24 cellular contexts compared by ENCODE assay signal in genomic region chr5:40160435-40160834, GRCh38.
"Had no signal": no experiment of that assay in that cellular context is flagged by ENCODE, and none has a peak within 500 bp of the region (broad histone marks: within the 10 kb centered on the region; RNA-seq: fewer than 3 reads in every experiment).

No MANE protein-coding gene starts in this region.

- H3K27ac ChIP-seq: coronary artery, gastroesophageal sphincter, heart left ventricle, hepatocyte, left ventricle myocardium inferior, lower lobe of right lung, prostate gland, right atrium auricular region, suprapubic skin, transverse colon, upper lobe of right lung, uterus had no signal

- ATAC-seq: effector memory CD8-positive, alpha-beta T cell; gastroesophageal sphincter; heart left ventricle; left cardiac atrium; lower lobe of right lung; naive thymus-derived CD8-positive, alpha-beta T cell; sciatic nerve; stimulated activated naive CD8-positive, alpha-beta T cell treated with anti-CD3 and anti-CD28 coated beads, Interleukin-15, amount 100 ng/mL, for 72 hours; upper lobe of right lung had no signal

- H3K27me3 ChIP-seq: gastroesophageal sphincter, heart left ventricle, hepatocyte, right atrium auricular region, suprapubic skin, transverse colon, upper lobe of right lung, uterus had no signal

- H3K27me3 Mint-ChIP-seq: stimulated activated naive CD8-positive, alpha-beta T cell treated with anti-CD3 and anti-CD28 coated beads, Interleukin-15, amount 100 ng/mL, for 72 hours had no signal

- H3K9me3 Mint-ChIP-seq: effector memory CD8-positive, alpha-beta T cell; nephron progenitor cell had no signal

- H3K4me3 ChIP-seq: coronary artery, gastroesophageal sphincter, heart left ventricle, hepatocyte, left ventricle myocardium inferior, lower lobe of right lung, prostate gland, right atrium auricular region, smooth muscle cell, suprapubic skin, transverse colon, upper lobe of right lung, uterus had no signal

- H3K4me3 Mint-ChIP-seq: effector memory CD8-positive, alpha-beta T cell; naive thymus-derived CD8-positive, alpha-beta T cell; nephron progenitor cell; stimulated activated naive CD8-positive, alpha-beta T cell treated with anti-CD3 and anti-CD28 coated beads, Interleukin-15, amount 100 ng/mL, for 72 hours had no signal

- H3K4me1 Mint-ChIP-seq: nephron progenitor cell; stimulated activated naive CD8-positive, alpha-beta T cell treated with anti-CD3 and anti-CD28 coated beads, Interleukin-15, amount 100 ng/mL, for 72 hours had no signal

- H3K4me1 ChIP-seq: gastroesophageal sphincter, heart left ventricle, left ventricle myocardium inferior, lower lobe of right lung, prostate gland, right atrium auricular region, suprapubic skin, transverse colon, upper lobe of right lung, uterus had no signal

- H3K4me2 ChIP-seq: hepatocyte, smooth muscle cell had no signal

- H3K9me3 ChIP-seq: gastroesophageal sphincter, heart left ventricle, left ventricle myocardium inferior, lower lobe of right lung, prostate gland, right atrium auricular region, suprapubic skin, transverse colon, upper lobe of right lung, uterus had no signal

- DNase-seq: effector memory CD8-positive, alpha-beta T cell; left cardiac atrium; left ventricle myocardium inferior; lower lobe of right lung; naive thymus-derived CD8-positive, alpha-beta T cell; nephron progenitor cell; stimulated activated CD4-positive, alpha-beta T cell treated with anti-CD3 and anti-CD28 coated beads, Interleukin-12 subunit alpha, Interleukin-12 subunit beta, amount 100 ng/mL, for 4 hours; stimulated activated CD4-positive, alpha-beta T cell treated with anti-CD3 and anti-CD28 coated beads, Interleukin-1b, Interleukin-23, amount 100 ng/mL, for 48 hours; stimulated activated CD4-positive, alpha-beta T cell treated with anti-CD3 and anti-CD28 coated beads, Interleukin-4, amount 100 ng/mL, for 1 hour; stimulated activated CD8-positive, alpha-beta memory T cell treated with anti-CD3 and anti-CD28 coated beads, Interleukin-4, amount 100 ng/mL, for 48 hours; stimulated activated naive CD4-positive, alpha-beta T cell; stimulated activated naive CD8-positive, alpha-beta T cell treated with anti-CD3 and anti-CD28 coated beads, Interleukin-15, amount 100 ng/mL, for 72 hours; transverse colon; uterus had no signal

- H3K27ac Mint-ChIP-seq: effector memory CD8-positive, alpha-beta T cell; nephron progenitor cell had no signal

- H3K36me3 ChIP-seq: gastroesophageal sphincter, heart left ventricle, left ventricle myocardium inferior, lower lobe of right lung, prostate gland, right atrium auricular region, suprapubic skin, transverse colon, upper lobe of right lung, uterus had no signal

- H2AFZ ChIP-seq: hepatocyte had no signal
